Comparison of ENCODE assay signal across 18 cellular contexts in genomic region chr4:1862961-1863296, GRCh38. TPM values are rescaled to one million over a fixed set of nuclear protein-coding genes. Genes with fewer than 3 reads are reported as not detected.
A peak's percentile ranks its signal among the peaks of the same experiment; 100 is the strongest.
DNase-seq lines count a peak whose midpoint lies in the region; ATAC-seq, FAIRE-seq and TF ChIP-seq lines count a peak whose summit lies in the region.
"Had no signal": no experiment of that assay in that cellular context is flagged by ENCODE, and none has a peak within 500 bp of the region (broad histone marks: within the 10 kb centered on the region; RNA-seq: fewer than 3 reads in every experiment).

No MANE protein-coding gene starts in this region.

- no peak for TF ChIP-seq CTCF in CD14-positive monocyte (IDR thresholded peaks at IDR 0.05)
- TF ChIP-seq CTCF in natural killer cell (IDR thresholded peaks at IDR 0.05) = no peak
- no peak for TF ChIP-seq CTCF in mammary epithelial cell (conservative IDR thresholded peaks at IDR 0.05 in 1 of 2, IDR thresholded peaks at IDR 0.05 in 1 of 2; ENCODE audit: extremely low read depth in 1 of 2, insufficient read depth in 1 of 2, low read depth in 1 of 2, low read length in 2 of 2)

- H3K4me2 ChIP-seq in mammary epithelial cell (ENCODE audit: insufficient read depth, low read depth, low read length) = no peak overlapping the region

- H3K4me1 ChIP-seq in mammary epithelial cell (ENCODE audit: insufficient read depth, low read length) = no peaks in the 10 kb centered on the region

- no peaks in the 10 kb centered on the region for H4K20me1 ChIP-seq in mammary epithelial cell (ENCODE audit: insufficient read depth, low read length)

- intact Hi-C loops in CD14-positive monocyte (cut with micrococcal nuclease) = no loop called here
- intact Hi-C loops in natural killer cell (cut with micrococcal nuclease) = no loop called here
- intact Hi-C loops in mammary epithelial cell (cut with micrococcal nuclease) = no loop called here

- 73% methylated on average over 10 of the region's 14 CpGs for WGBS in mammary epithelial cell (ENCODE audit: low coverage, missing lambda C conversion rate)

- FAIRE-seq in GM12892 (lab: Jason Lieb, UNC) = peak; percentile 30
- FAIRE-seq: endometrium, keratinocyte had no signal

- H3K27me3 ChIP-seq in mammary epithelial cell (ENCODE audit: insufficient read depth, low read length) = no peaks in the 10 kb centered on the region

- H3K27me3 Mint-ChIP-seq in CD14-positive monocyte (ENCODE audit: low read depth in 3 of 3) = peaks cover 8 to 28% (median 20%) of the 10 kb centered on the region in 3 donors
- H3K27me3 Mint-ChIP-seq in activated naive CD8-positive, alpha-beta T cell = no peaks in the 10 kb centered on the region
- no peaks in the 10 kb centered on the region for H3K27me3 Mint-ChIP-seq in natural killer cell (ENCODE audit: low read depth in 2 of 2)

- DNase-seq in CD14-positive monocyte (ENCODE audit: low spot score) (no peak), GM12892 (ENCODE audit: insufficient read length) (no peak), natural killer cell (no peak), mammary epithelial cell (no peak), NCI-H1694 treated with DMSO at 0.1 percent for 48 hours (lab: John Stamatoyannopoulos, UW) (no peak), NK-92 (lab: John Stamatoyannopoulos, UW; ENCODE audit: unreplicated experiment) (no peak)
- DNase-seq: C1 segment of cervical spinal cord, caudate nucleus, foreskin melanocyte, MV-4-11, NCI-H2081 treated with DMSO at 0.1 percent for 48 hours, NCI-H526 treated with DMSO at 0.1 percent for 48 hours, RPMI8226 had no signal

- dilution Hi-C loops in mammary epithelial cell (cut with HindIII; ENCODE audit: low sequenced_read_pairs) = no loop called here

- no peak overlapping the region for H3K9ac ChIP-seq in mammary epithelial cell (ENCODE audit: insufficient read depth, low read length)

- TF ChIP-seq POLR2A in GM12892 (IDR thresholded peaks at IDR 0.05; ENCODE audit: low read depth, low read length) = no peak

- no TSS peak for BruUV-seq in mammary epithelial cell (replicated peaks; lab: Mats Ljungman, UMichigan)

- no peak overlapping the region for H3K4me3 ChIP-seq in mammary epithelial cell (replicated peaks in 1 of 3; ENCODE audit: insufficient read depth in 1 of 3, low read depth in 2 of 3, low read length in 3 of 3)

- H3K27ac Mint-ChIP-seq in CD14-positive monocyte (no peak overlapping the region), natural killer cell (peak overlapping the region; percentile 33 to 34)
- peak overlapping the region; percentile 74 for H3K27ac Mint-ChIP-seq in activated naive CD8-positive, alpha-beta T cell

- H3K4me1 Mint-ChIP-seq in CD14-positive monocyte = peaks cover 16% of the 10 kb centered on the region
- peaks cover 21% of the 10 kb centered on the region for H3K4me1 Mint-ChIP-seq in activated naive CD8-positive, alpha-beta T cell (ENCODE audit: low read depth)
- H3K4me1 Mint-ChIP-seq in natural killer cell = peaks cover 15% of the 10 kb centered on the region in 2 donors

- H3K36me3 ChIP-seq in mammary epithelial cell (ENCODE audit: insufficient read depth, low read length) = no peaks in the 10 kb centered on the region
- H3K36me3 ChIP-seq: thoracic aorta had no signal

- peaks cover 4% of the 10 kb centered on the region for H3K79me2 ChIP-seq in mammary epithelial cell (ENCODE audit: insufficient read depth, low read length)

- in situ Hi-C loops in mammary epithelial cell (cut with MboI; ENCODE audit: low sequenced_read_pairs in 2 of 2) = no loop called here

- no peak overlapping the region for H2AFZ ChIP-seq in mammary epithelial cell (ENCODE audit: low read depth, low read length)

- ATAC-seq in natural killer cell (no peak), HG03439 (IDR thresholded peaks at IDR 0.05; ENCODE audit: unreplicated experiment) (no peak)

- CTCF ChIA-PET in mammary epithelial cell (lab: Charles Lee; ENCODE audit: low non-redundant PET) = no interaction called here

- H3K27ac ChIP-seq in mammary epithelial cell (ENCODE audit: insufficient read depth, low read depth, low read length) = no peak overlapping the region
- H3K27ac ChIP-seq: thoracic aorta had no signal

- H3K4me3 Mint-ChIP-seq in CD14-positive monocyte (peak overlapping the region; percentile 48 to 74), natural killer cell (peak overlapping the region; percentile 53)
- peak overlapping the region; percentile 73 for H3K4me3 Mint-ChIP-seq in activated naive CD8-positive, alpha-beta T cell

- peaks cover 0 to 1% (median 0%) of the 10 kb centered on the region in 7 donors for H3K9me3 Mint-ChIP-seq in CD14-positive monocyte
- no peaks in the 10 kb centered on the region for H3K9me3 Mint-ChIP-seq in activated naive CD8-positive, alpha-beta T cell (ENCODE audit: low read depth)
- no peaks in the 10 kb centered on the region for H3K9me3 Mint-ChIP-seq in natural killer cell

- H3K36me3 Mint-ChIP-seq in CD14-positive monocyte (no peaks in the 10 kb centered on the region), natural killer cell (no peaks in the 10 kb centered on the region)
- H3K36me3 Mint-ChIP-seq in activated naive CD8-positive, alpha-beta T cell = no peaks in the 10 kb centered on the region

- H3K9me3 ChIP-seq in mammary epithelial cell (replicated peaks; ENCODE audit: insufficient read depth, low read length) = no peaks in the 10 kb centered on the region
- H3K9me3 ChIP-seq: thoracic aorta had no signal

RNA-seq across cellular contexts. Expression of gene LETM1, which starts 7.0 kb away (rescaled TPM):
- polyA plus RNA-seq in CD14-positive monocyte (1 to 10 TPM; 6.2 to 9.0 TPM), mammary epithelial cell (31.8 TPM)
- polyA plus RNA-seq in GM12892 (2012; ENCODE audit: missing spikeins) = 15.3 TPM
- total RNA-seq in natural killer cell (10 to 100 TPM; 40.4 to 56.5 (median 55.7) TPM), mammary epithelial cell (10 to 100 TPM; 71.2 to 79.6 TPM)
- 71.2 TPM for polyA minus RNA-seq in mammary epithelial cell

RNA-seq across cellular contexts. Expression of gene NSD2, which starts 8.3 kb away (rescaled TPM):
- polyA plus RNA-seq in CD14-positive monocyte (1 to 10 TPM; 1.9 to 2.3 TPM), mammary epithelial cell (26.2 TPM)
- 61.7 TPM for polyA plus RNA-seq in GM12892 (2012; ENCODE audit: missing spikeins)
- total RNA-seq in natural killer cell (10 to 100 TPM; 36.4 to 51.0 (median 48.3) TPM), mammary epithelial cell (10 to 100 TPM; 23.2 to 68.8 TPM)
- 134 TPM for polyA minus RNA-seq in mammary epithelial cell

Comparison
In these comparisons a context has a peak if more than half of its experiments do, and no peak if none do; other contexts are left out.
1. H3K27ac Mint-ChIP-seq: peak in activated naive CD8-positive, alpha-beta T cell (single experiment) and natural killer cell (2 of 2); none in CD14-positive monocyte (0 of 7).
2. Peak in every context shown above with its lines, with median percentiles within 50 percentile points of each other: H3K4me3 Mint-ChIP-seq.